In the genomic region with DNA sequence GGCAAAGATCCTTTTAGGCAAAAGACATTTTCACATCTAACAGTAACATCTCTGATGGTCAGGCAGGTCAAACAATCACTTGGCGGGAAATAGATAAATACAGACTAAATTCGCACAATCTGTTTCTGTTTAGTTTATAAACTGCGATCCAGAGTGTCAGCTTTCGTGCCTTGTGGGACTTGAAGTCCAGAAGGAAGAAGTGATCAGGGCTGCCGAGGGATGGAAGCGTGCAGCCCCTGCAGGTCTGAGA, we compare ENCODE assay signal across 7 cellular contexts. TPM values are rescaled to one million over a fixed set of nuclear protein-coding genes. Genes with fewer than 3 reads are reported as not detected.
DNase-seq lines count a peak whose midpoint lies in the region; ATAC-seq and TF ChIP-seq lines count a peak whose summit lies in the region.

No MANE protein-coding gene starts in this region.

- no peak overlapping the region for H3K27ac ChIP-seq in iPS DF 6.9 (ENCODE audit: low read length)

- H3K36me3 ChIP-seq in iPS DF 6.9 (ENCODE audit: control insufficient read depth, insufficient read depth, low read length) = no peaks in the 10 kb centered on the region

- H3K4me3 ChIP-seq in HFF-Myc (replicated peaks; ENCODE audit: low read depth, low read length) (peak overlapping the region; percentile 71), iPS DF 6.9 (ENCODE audit: low read length) (peak overlapping the region; percentile 53; the same call in 1 of the 2 replicates)

- WGBS in iPS DF 6.9 (ENCODE audit: insufficient coverage, insufficient read length) = no CpG with 5 or more reads among the region's 6 CpGs

- CTCF ChIA-PET in activated CD8-positive, alpha-beta T cell treated with anti-CD3 and anti-CD28 coated beads for 36 hours (lab: Charles Lee) = interaction anchor here (0.9 to 2.5 kb wide), 6 partner anchors 8 to 404 kb away, joined by 3 to 12 read pairs (median 4); no protein-coding TSS in a partner anchor

- H3K27ac Mint-ChIP-seq in activated CD8-positive, alpha-beta T cell treated with anti-CD3 and anti-CD28 coated beads for 36 hours = peak overlapping the region; percentile 76
- H3K27ac Mint-ChIP-seq in stimulated activated memory B cell treated with anti-CD40 and anti-IgM and Interleukin-4, amounts not matched to agents 10 μg/mL and 1 μg/mL and 100 μg/mL, for 72 hours = peak overlapping the region; percentile 87

- no peaks in the 10 kb centered on the region for H3K9me3 Mint-ChIP-seq in activated CD8-positive, alpha-beta T cell treated with anti-CD3 and anti-CD28 coated beads for 36 hours
- H3K9me3 Mint-ChIP-seq in stimulated activated memory B cell treated with anti-CD40 and anti-IgM and Interleukin-4, amounts not matched to agents 10 μg/mL and 1 μg/mL and 100 μg/mL, for 72 hours = no peaks in the 10 kb centered on the region

- no peaks in the 10 kb centered on the region for H3K27me3 Mint-ChIP-seq in activated CD8-positive, alpha-beta T cell treated with anti-CD3 and anti-CD28 coated beads for 36 hours
- H3K27me3 Mint-ChIP-seq in stimulated activated memory B cell treated with anti-CD40 and anti-IgM and Interleukin-4, amounts not matched to agents 10 μg/mL and 1 μg/mL and 100 μg/mL, for 72 hours = no peaks in the 10 kb centered on the region

- no peaks in the 10 kb centered on the region for H3K4me1 ChIP-seq in iPS DF 6.9 (ENCODE audit: control insufficient read depth, insufficient read depth, low read length)

- H3K9me3 ChIP-seq in iPS DF 6.9 (ENCODE audit: control insufficient read depth, insufficient read depth, low read length) = no peaks in the 10 kb centered on the region

- DNase-seq in HFF-Myc (ENCODE audit: extremely low read depth, low read depth) (peak; percentile 99), iPS DF 6.9 (ENCODE audit: low read depth, low spot score) (no peak)
- DNase-seq in activated CD8-positive, alpha-beta T cell treated with anti-CD3 and anti-CD28 coated beads for 36 hours = no peak
- no peak for DNase-seq in stimulated activated naive CD4-positive, alpha-beta T cell treated with Interleukin-2 at 50 U/mL for 16 hours (lab: John Stamatoyannopoulos, UW)

- ATAC-seq in activated CD8-positive, alpha-beta T cell treated with anti-CD3 and anti-CD28 coated beads for 36 hours = no peak
- no peak for ATAC-seq in stimulated activated memory B cell treated with anti-CD40 and anti-IgM and Interleukin-4, amounts not matched to agents 10 μg/mL and 1 μg/mL and 100 μg/mL, for 72 hours
- no peak for ATAC-seq in HG03457 (IDR thresholded peaks at IDR 0.05; ENCODE audit: unreplicated experiment)
- ATAC-seq in GM21619 (IDR thresholded peaks at IDR 0.05; ENCODE audit: unreplicated experiment) = no peak

- no peaks in the 10 kb centered on the region for H3K27me3 ChIP-seq in iPS DF 6.9 (ENCODE audit: control insufficient read depth, insufficient read depth, low read length)

- POLR2A ChIA-PET in activated CD8-positive, alpha-beta T cell treated with anti-CD3 and anti-CD28 coated beads for 36 hours (lab: Charles Lee) = interaction anchor here (0.9 to 1.2 kb wide), 2 partner anchors 9 to 137 kb away, joined by 3 to 6 read pairs; no protein-coding TSS in a partner anchor

- no peak for TF ChIP-seq CTCF in HFF-Myc (IDR thresholded peaks at IDR 0.05; ENCODE audit: low read depth, low read length, missing control alignments)
- no peak for TF ChIP-seq CTCF in activated CD8-positive, alpha-beta T cell treated with anti-CD3 and anti-CD28 coated beads for 36 hours (IDR thresholded peaks at IDR 0.05)

- peaks cover 21% of the 10 kb centered on the region for H3K4me1 Mint-ChIP-seq in activated CD8-positive, alpha-beta T cell treated with anti-CD3 and anti-CD28 coated beads for 36 hours (ENCODE audit: low read depth)
- peaks cover 17% of the 10 kb centered on the region for H3K4me1 Mint-ChIP-seq in stimulated activated memory B cell treated with anti-CD40 and anti-IgM and Interleukin-4, amounts not matched to agents 10 μg/mL and 1 μg/mL and 100 μg/mL, for 72 hours

- peaks cover 2% of the 10 kb centered on the region for H3K36me3 Mint-ChIP-seq in activated CD8-positive, alpha-beta T cell treated with anti-CD3 and anti-CD28 coated beads for 36 hours (ENCODE audit: low read depth)
- H3K36me3 Mint-ChIP-seq in stimulated activated memory B cell treated with anti-CD40 and anti-IgM and Interleukin-4, amounts not matched to agents 10 μg/mL and 1 μg/mL and 100 μg/mL, for 72 hours = no peaks in the 10 kb centered on the region

- intact Hi-C loops in activated CD8-positive, alpha-beta T cell treated with anti-CD3 and anti-CD28 coated beads for 36 hours (cut with micrococcal nuclease) = no loop called here

- peak overlapping the region; percentile 80 for H3K4me3 Mint-ChIP-seq in activated CD8-positive, alpha-beta T cell treated with anti-CD3 and anti-CD28 coated beads for 36 hours
- peak overlapping the region; percentile 91 for H3K4me3 Mint-ChIP-seq in stimulated activated memory B cell treated with anti-CD40 and anti-IgM and Interleukin-4, amounts not matched to agents 10 μg/mL and 1 μg/mL and 100 μg/mL, for 72 hours

RNA-seq across cellular contexts. Expression of a gene that starts 0.2 kb away (rescaled TPM):
- total RNA-seq in activated CD8-positive, alpha-beta T cell treated with anti-CD3 and anti-CD28 coated beads for 36 hours = 1 to 10 TPM; 4.3 to 5.5 TPM

RNA-seq across cellular contexts. Expression of a gene that starts 16.8 kb away (rescaled TPM):
- total RNA-seq in activated CD8-positive, alpha-beta T cell treated with anti-CD3 and anti-CD28 coated beads for 36 hours = 10 to 100 TPM; 23.7 to 26.5 TPM
